Comparison of ENCODE assay signal across 15 cellular contexts in genomic region chr6:96236471-96236870, GRCh38.
DNase-seq lines count a peak whose midpoint lies in the region; ATAC-seq and TF ChIP-seq lines count a peak whose summit lies in the region.
"Had no signal": no experiment of that assay in that cellular context is flagged by ENCODE, and none has a peak within 500 bp of the region (broad histone marks: within the 10 kb centered on the region; RNA-seq: fewer than 3 reads in every experiment).

No MANE protein-coding gene starts in this region.

- H4K20me1 ChIP-seq in GM23338 (replicated peaks; ENCODE audit: insufficient read depth) (no peaks in the 10 kb centered on the region), smooth muscle cell (ENCODE audit: low read depth) (no peaks in the 10 kb centered on the region)
- H4K20me1 ChIP-seq: BLaER1 treated with 17β-estradiol and CSF1 and Interleukin-3, amounts not matched to agents 10 nM and 100 nM had no signal

- peaks cover 3% of the 10 kb centered on the region; the same call in 2 of the 3 replicates for H3K4me1 Mint-ChIP-seq in GM23338
- H3K4me1 Mint-ChIP-seq: CD4-positive, CD25-positive, alpha-beta regulatory T cell had no signal

- H2AFZ ChIP-seq in GM23338 (peak overlapping the region; percentile 39; the same call in 1 of the 2 replicates), smooth muscle cell (ENCODE audit: low read depth) (no peak overlapping the region)
- H2AFZ ChIP-seq: GM23248 had no signal

- no peak overlapping the region for H3K27ac Mint-ChIP-seq in GM23338
- H3K27ac Mint-ChIP-seq: CD4-positive, CD25-positive, alpha-beta regulatory T cell had no signal

- H3K4me1 ChIP-seq in GM23338 (ENCODE audit: insufficient read depth) (no peaks in the 10 kb centered on the region), smooth muscle cell (ENCODE audit: low read depth) (no peaks in the 10 kb centered on the region)
- H3K4me1 ChIP-seq: BLaER1 treated with 17β-estradiol and CSF1 and Interleukin-3, amounts not matched to agents 10 nM and 100 nM had no signal

- H3K36me3 ChIP-seq in GM23338 (ENCODE audit: insufficient read depth) (no peaks in the 10 kb centered on the region), smooth muscle cell (ENCODE audit: low read depth) (no peaks in the 10 kb centered on the region)
- H3K36me3 ChIP-seq: BLaER1 treated with 17β-estradiol and CSF1 and Interleukin-3, amounts not matched to agents 10 nM and 100 nM; HAP-1 had no signal

- H3K4me2 ChIP-seq in GM23338, result no peak overlapping the region
- H3K4me2 ChIP-seq in smooth muscle cell, result no peak overlapping the region
- H3K4me2 ChIP-seq: BLaER1 treated with 17β-estradiol and CSF1 and Interleukin-3, amounts not matched to agents 10 nM and 100 nM had no signal

- TF ChIP-seq CTCF in GM23338 (conservative IDR thresholded peaks at IDR 0.05; ENCODE audit: low read depth in 2 of 2) (no peak), smooth muscle cell (IDR thresholded peaks at IDR 0.05; ENCODE audit: borderline replicate concordance, insufficient read depth, poor library complexity, severe bottlenecking) (no peak)

- H3K9me2 ChIP-seq in GM23338 (ENCODE audit: insufficient read depth), result no peaks in the 10 kb centered on the region

- H3K27me3 ChIP-seq in GM23338 (ENCODE audit: insufficient read depth) (no peaks in the 10 kb centered on the region), smooth muscle cell (ENCODE audit: low read depth) (no peaks in the 10 kb centered on the region)
- H3K27me3 ChIP-seq: BLaER1 treated with 17β-estradiol and CSF1 and Interleukin-3, amounts not matched to agents 10 nM and 100 nM had no signal

- ATAC-seq in GM23338, result no peak
- ATAC-seq in left cardiac atrium, result no peak
- ATAC-seq: GM12878 had no signal

- H3K27ac ChIP-seq in GM23338 (ENCODE audit: low read depth), result no peak overlapping the region
- H3K27ac ChIP-seq in smooth muscle cell (ENCODE audit: low read depth), result peak overlapping the region; percentile 38
- H3K27ac ChIP-seq: BLaER1 treated with 17β-estradiol and CSF1 and Interleukin-3, amounts not matched to agents 10 nM and 100 nM; GM23248 had no signal

- 85% methylated on average over 3 of the region's 3 CpGs for WGBS in smooth muscle cell (ENCODE audit: low lambda C conversion rate)

- DNase-seq in GM23338 (ENCODE audit: low spot score) (no peak), astrocyte of the hippocampus (ENCODE audit: low read depth, low spot score) (peak; percentile 83), kidney tubule cell (ENCODE audit: low spot score) (peak; percentile 46), smooth muscle cell (lab: John Stamatoyannopoulos, UW; ENCODE audit: unreplicated experiment) (no peak), left cardiac atrium (no peak), NCI-H1694 treated with DMSO at 0.1 percent for 48 hours (lab: John Stamatoyannopoulos, UW) (no peak), NCI-H2107 (lab: John Stamatoyannopoulos, UW) (no peak)
- DNase-seq: 8988T; CD4-positive, CD25-positive, alpha-beta regulatory T cell; DMS53; GM23248; IMR-90 had no signal

- no peaks in the 10 kb centered on the region for H3K9me3 Mint-ChIP-seq in GM23338

- intact Hi-C loops in left cardiac atrium (cut with DNase I), result no loop called here

- no peaks in the 10 kb centered on the region for H3K79me2 ChIP-seq in GM23338 (replicated peaks; ENCODE audit: insufficient read depth)
- H3K79me2 ChIP-seq in smooth muscle cell (ENCODE audit: low read depth), result no peaks in the 10 kb centered on the region

- H3K4me3 Mint-ChIP-seq in GM23338, result no peak overlapping the region
- H3K4me3 Mint-ChIP-seq: CD4-positive, CD25-positive, alpha-beta regulatory T cell had no signal

- no peaks in the 10 kb centered on the region for H3K27me3 Mint-ChIP-seq in GM23338 (ENCODE audit: insufficient read depth, low read depth, poor library complexity)
- H3K27me3 Mint-ChIP-seq: CD4-positive, CD25-positive, alpha-beta regulatory T cell had no signal

- H3F3A ChIP-seq in GM23338 (replicated peaks; ENCODE audit: low read depth), result no peaks in the 10 kb centered on the region
- H3F3A ChIP-seq in smooth muscle cell (ENCODE audit: low read depth), result no peaks in the 10 kb centered on the region

- H3K36me3 Mint-ChIP-seq in GM23338 (ENCODE audit: low read depth), result no peaks in the 10 kb centered on the region
- H3K36me3 Mint-ChIP-seq: CD4-positive, CD25-positive, alpha-beta regulatory T cell had no signal

- no peak overlapping the region for H3K4me3 ChIP-seq in GM23338
- H3K4me3 ChIP-seq in smooth muscle cell, result no peak overlapping the region
- H3K4me3 ChIP-seq: BLaER1 treated with 17β-estradiol and CSF1 and Interleukin-3, amounts not matched to agents 10 nM and 100 nM; GM12878; GM23248; HAP-1 had no signal

- H3K9me3 ChIP-seq in smooth muscle cell (replicated peaks; ENCODE audit: low read depth), result no peaks in the 10 kb centered on the region
- H3K9me3 ChIP-seq: BLaER1 treated with 17β-estradiol and CSF1 and Interleukin-3, amounts not matched to agents 10 nM and 100 nM; HAP-1 had no signal

- H3K9ac ChIP-seq in smooth muscle cell (ENCODE audit: low read depth), result no peak overlapping the region
- H3K9ac ChIP-seq: BLaER1 treated with 17β-estradiol and CSF1 and Interleukin-3, amounts not matched to agents 10 nM and 100 nM; GM23248 had no signal

TF ChIP-seq in GM23338, 12 proteins besides CTCF, POLR2A, EP300 and RAD21 (continues in another document):
- TF ChIP-seq, protein P1, sequence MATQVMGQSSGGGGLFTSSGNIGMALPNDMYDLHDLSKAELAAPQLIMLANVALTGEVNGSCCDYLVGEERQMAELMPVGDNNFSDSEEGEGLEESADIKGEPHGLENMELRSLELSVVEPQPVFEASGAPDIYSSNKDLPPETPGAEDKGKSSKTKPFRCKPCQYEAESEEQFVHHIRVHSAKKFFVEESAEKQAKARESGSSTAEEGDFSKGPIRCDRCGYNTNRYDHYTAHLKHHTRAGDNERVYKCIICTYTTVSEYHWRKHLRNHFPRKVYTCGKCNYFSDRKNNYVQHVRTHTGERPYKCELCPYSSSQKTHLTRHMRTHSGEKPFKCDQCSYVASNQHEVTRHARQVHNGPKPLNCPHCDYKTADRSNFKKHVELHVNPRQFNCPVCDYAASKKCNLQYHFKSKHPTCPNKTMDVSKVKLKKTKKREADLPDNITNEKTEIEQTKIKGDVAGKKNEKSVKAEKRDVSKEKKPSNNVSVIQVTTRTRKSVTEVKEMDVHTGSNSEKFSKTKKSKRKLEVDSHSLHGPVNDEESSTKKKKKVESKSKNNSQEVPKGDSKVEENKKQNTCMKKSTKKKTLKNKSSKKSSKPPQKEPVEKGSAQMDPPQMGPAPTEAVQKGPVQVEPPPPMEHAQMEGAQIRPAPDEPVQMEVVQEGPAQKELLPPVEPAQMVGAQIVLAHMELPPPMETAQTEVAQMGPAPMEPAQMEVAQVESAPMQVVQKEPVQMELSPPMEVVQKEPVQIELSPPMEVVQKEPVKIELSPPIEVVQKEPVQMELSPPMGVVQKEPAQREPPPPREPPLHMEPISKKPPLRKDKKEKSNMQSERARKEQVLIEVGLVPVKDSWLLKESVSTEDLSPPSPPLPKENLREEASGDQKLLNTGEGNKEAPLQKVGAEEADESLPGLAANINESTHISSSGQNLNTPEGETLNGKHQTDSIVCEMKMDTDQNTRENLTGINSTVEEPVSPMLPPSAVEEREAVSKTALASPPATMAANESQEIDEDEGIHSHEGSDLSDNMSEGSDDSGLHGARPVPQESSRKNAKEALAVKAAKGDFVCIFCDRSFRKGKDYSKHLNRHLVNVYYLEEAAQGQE (IDR thresholded peaks at IDR 0.05; ENCODE audit: unreplicated experiment), result no peak
- TF ChIP-seq EZH2phosphoT487 (IDR thresholded peaks at IDR 0.05; ENCODE audit: unreplicated experiment), result no peak
- no peak for TF ChIP-seq JUNB (IDR thresholded peaks at IDR 0.05; ENCODE audit: unreplicated experiment)
- TF ChIP-seq NANOG (IDR thresholded peaks at IDR 0.05; ENCODE audit: borderline replicate concordance), result no peak
- TF ChIP-seq, protein P2, sequence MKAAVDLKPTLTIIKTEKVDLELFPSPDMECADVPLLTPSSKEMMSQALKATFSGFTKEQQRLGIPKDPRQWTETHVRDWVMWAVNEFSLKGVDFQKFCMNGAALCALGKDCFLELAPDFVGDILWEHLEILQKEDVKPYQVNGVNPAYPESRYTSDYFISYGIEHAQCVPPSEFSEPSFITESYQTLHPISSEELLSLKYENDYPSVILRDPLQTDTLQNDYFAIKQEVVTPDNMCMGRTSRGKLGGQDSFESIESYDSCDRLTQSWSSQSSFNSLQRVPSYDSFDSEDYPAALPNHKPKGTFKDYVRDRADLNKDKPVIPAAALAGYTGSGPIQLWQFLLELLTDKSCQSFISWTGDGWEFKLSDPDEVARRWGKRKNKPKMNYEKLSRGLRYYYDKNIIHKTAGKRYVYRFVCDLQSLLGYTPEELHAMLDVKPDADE (IDR thresholded peaks at IDR 0.05), result no peak
- no peak for TF ChIP-seq POLR2AphosphoS5 (IDR thresholded peaks at IDR 0.05; ENCODE audit: low read depth)

Comparison
In these comparisons a context has a peak if more than half of its experiments do, and no peak if none do; other contexts are left out.
1. DNase-seq: peak in astrocyte of the hippocampus (single experiment) and kidney tubule cell (single experiment); none in GM23338 (single experiment), smooth muscle cell (single experiment), left cardiac atrium (single experiment), NCI-H1694 treated with DMSO at 0.1 percent for 48 hours (single experiment) and NCI-H2107 (single experiment).